Comparison of ENCODE assay signal across 34 cellular contexts in genomic region chr4:188872809-188873208, GRCh38.
"Had no signal": no experiment of that assay in that cellular context is flagged by ENCODE, and none has a peak within 500 bp of the region (broad histone marks: within the 10 kb centered on the region; RNA-seq: fewer than 3 reads in every experiment).

No MANE protein-coding gene starts in this region.

- DNase-seq: Karpas-422, Kasumi-1, MG63, MM.1S, MV-4-11, NCI-H1048, NCI-H1092, NCI-H1092 treated with DMSO at 0.1 percent for 48 hours, NCI-H1105, NCI-H1105 treated with DMSO at 0.1 percent for 48 hours, NCI-H1417, NCI-H1417 treated with DMSO at 0.1 percent for 48 hours, NCI-H1436, NCI-H1436 treated with DMSO at 0.1 percent for 48 hours, NCI-H146, NCI-H1694, NCI-H1694 treated with DMSO at 0.1 percent for 48 hours, NCI-H187, NCI-H187 treated with DMSO at 0.1 percent for 48 hours, NCI-H1930, NCI-H2029, NCI-H2029 treated with DMSO at 0.1 percent for 48 hours, NCI-H2081, NCI-H2081 treated with DMSO at 0.1 percent for 48 hours, NCI-H2107, NCI-H2171, NCI-H2171 treated with DMSO at 0.1 percent for 48 hours, NCI-H2227 treated with DMSO at 0.1 percent for 48 hours, NCI-H226, NCI-H345, NCI-H446, NCI-H446 treated with DMSO at 0.1 percent for 48 hours, NCI-H510A had no signal

- H3K4me2 ChIP-seq: KMS-11 had no signal

- H3K9ac ChIP-seq: KMS-11 had no signal

- H3K36me3 ChIP-seq: MG63 had no signal

- H3K27me3 ChIP-seq: MG63 had no signal

- H3K4me3 ChIP-seq: MG63 had no signal

- H3K27ac ChIP-seq: KMS-11 had no signal

- H3K9me3 ChIP-seq: MG63 had no signal
